In the genomic region with DNA sequence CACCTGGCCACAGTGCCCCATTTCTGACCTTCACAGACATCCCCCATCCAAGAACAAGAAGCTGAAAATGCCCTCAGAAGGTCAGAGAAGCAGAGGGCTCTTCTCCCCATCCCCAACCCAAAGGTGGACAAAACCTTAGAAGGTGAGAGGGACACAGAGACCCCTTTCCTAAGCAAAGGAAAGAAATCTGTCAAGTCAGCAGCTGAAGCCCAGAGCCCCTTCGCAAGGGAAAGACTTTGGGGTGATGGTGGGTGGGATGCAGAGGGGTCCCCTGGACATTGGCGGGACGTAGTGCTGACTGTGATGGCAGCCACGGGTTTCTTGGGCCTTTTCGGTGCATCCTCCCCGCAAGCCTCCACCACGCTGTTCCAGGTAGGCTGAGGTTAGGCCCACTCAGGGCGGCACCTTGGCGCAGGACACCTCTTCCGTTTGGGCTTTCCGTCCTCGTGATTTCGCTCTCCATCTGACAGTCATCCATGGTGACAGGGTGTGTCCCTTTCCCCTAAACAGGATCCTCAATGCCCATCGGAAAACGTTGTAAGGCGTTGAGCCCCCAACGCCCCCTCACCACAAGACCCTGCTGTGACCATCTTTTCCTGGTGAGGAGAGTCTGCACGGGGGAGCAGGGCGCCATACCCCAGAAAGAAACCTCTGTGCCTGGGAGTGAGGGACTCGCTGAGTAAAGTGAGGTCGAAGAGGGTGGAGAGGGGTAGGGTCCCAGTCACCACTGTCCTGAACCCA, we compare ENCODE assay signal across 8 cellular contexts. TPM values are rescaled to one million over a fixed set of nuclear protein-coding genes. Genes with fewer than 3 reads are reported as not detected.
A peak's percentile ranks its signal among the peaks of the same experiment; 100 is the strongest.
DNase-seq lines count a peak whose midpoint lies in the region; ATAC-seq and TF ChIP-seq lines count a peak whose summit lies in the region.

No MANE protein-coding gene starts in this region.

- H3K27ac Mint-ChIP-seq in CD4-positive, CD25-positive, alpha-beta regulatory T cell = peak overlapping the region in 2 of 3 donors; percentile 38 to 51
- no peak overlapping the region for H3K27ac Mint-ChIP-seq in natural killer cell treated with Interleukin-12 subunit alpha and Interleukin-12 subunit beta and Interleukin-15 and Interleukin-18, amount 100 ng/mL, for 72 hours

- peaks cover 4% of the 10 kb centered on the region for H3K27me3 Mint-ChIP-seq in CD4-positive, CD25-positive, alpha-beta regulatory T cell
- H3K27me3 Mint-ChIP-seq in natural killer cell treated with Interleukin-12 subunit alpha and Interleukin-12 subunit beta and Interleukin-15 and Interleukin-18, amount 100 ng/mL, for 72 hours = no peaks in the 10 kb centered on the region

- DNase-seq in CD4-positive, CD25-positive, alpha-beta regulatory T cell = no peak
- DNase-seq in coronary artery (ENCODE audit: low spot score) (no peak), HPDE6-E6E7 (ENCODE audit: extremely low spot score) (no peak), NCI-H2227 treated with DMSO at 0.1 percent for 48 hours (lab: John Stamatoyannopoulos, UW) (no peak)
- DNase-seq in natural killer cell treated with Interleukin-12 subunit alpha and Interleukin-12 subunit beta and Interleukin-15 and Interleukin-18, amount 100 ng/mL, for 72 hours (ENCODE audit: low spot score) = no peak
- no peak for DNase-seq in activated CD4-positive, CD25-positive, alpha-beta regulatory T cell treated with anti-CD3 and anti-CD28 coated beads, Interleukin-2, amount 50 U/mL, for 72 hours
- DNase-seq in stimulated activated CD4-positive, alpha-beta T cell treated with anti-CD3 and anti-CD28 coated beads, Interleukin-4, amount 100 ng/mL, for 4 hours = no peak

- H3K4me3 ChIP-seq in CD4-positive, CD25-positive, alpha-beta regulatory T cell (ENCODE audit: low read depth, low read length) = peak overlapping the region; percentile 51
- H3K4me3 ChIP-seq in HUES6 (ENCODE audit: low read depth, low read length) = peak overlapping the region; percentile 62
- H3K4me3 ChIP-seq in coronary artery = peak overlapping the region; percentile 66

- H3K4me3 Mint-ChIP-seq in CD4-positive, CD25-positive, alpha-beta regulatory T cell = peak overlapping the region; percentile 67 to 82 (median 70)
- H3K4me3 Mint-ChIP-seq in natural killer cell treated with Interleukin-12 subunit alpha and Interleukin-12 subunit beta and Interleukin-15 and Interleukin-18, amount 100 ng/mL, for 72 hours = peak overlapping the region; percentile 32

- TF ChIP-seq CTCF in coronary artery (IDR thresholded peaks at IDR 0.05) = no peak

- peak overlapping the region; percentile 35 for H3K9ac ChIP-seq in HUES6 (ENCODE audit: low read length)

- no peaks in the 10 kb centered on the region for H3K36me3 Mint-ChIP-seq in CD4-positive, CD25-positive, alpha-beta regulatory T cell
- H3K36me3 Mint-ChIP-seq in natural killer cell treated with Interleukin-12 subunit alpha and Interleukin-12 subunit beta and Interleukin-15 and Interleukin-18, amount 100 ng/mL, for 72 hours = no peaks in the 10 kb centered on the region

- no peaks in the 10 kb centered on the region for H3K27me3 ChIP-seq in CD4-positive, CD25-positive, alpha-beta regulatory T cell (ENCODE audit: control insufficient read depth, insufficient read depth, low read length)
- H3K27me3 ChIP-seq in HUES6 (ENCODE audit: control insufficient read depth, insufficient read depth, low read length) = peaks cover 17% of the 10 kb centered on the region

- H3K9me3 ChIP-seq in CD4-positive, CD25-positive, alpha-beta regulatory T cell (ENCODE audit: control insufficient read depth in 2 of 2, low read length in 2 of 2) = no peaks in the 10 kb centered on the region
- no peaks in the 10 kb centered on the region for H3K9me3 ChIP-seq in HUES6 (ENCODE audit: control insufficient read depth, insufficient read depth, low read depth, low read length)

- H3K4me1 ChIP-seq in CD4-positive, CD25-positive, alpha-beta regulatory T cell (ENCODE audit: control insufficient read depth, insufficient read depth, low read length, poor library complexity, severe bottlenecking) = peaks cover 26% of the 10 kb centered on the region
- peaks cover 15% of the 10 kb centered on the region for H3K4me1 ChIP-seq in HUES6 (ENCODE audit: control insufficient read depth, insufficient read depth, low read length)

- H3K9me3 Mint-ChIP-seq in CD4-positive, CD25-positive, alpha-beta regulatory T cell = no peaks in the 10 kb centered on the region
- H3K9me3 Mint-ChIP-seq in natural killer cell treated with Interleukin-12 subunit alpha and Interleukin-12 subunit beta and Interleukin-15 and Interleukin-18, amount 100 ng/mL, for 72 hours = no peaks in the 10 kb centered on the region

- H3K4me1 Mint-ChIP-seq in CD4-positive, CD25-positive, alpha-beta regulatory T cell = peaks cover 0 to 47% (median 16%) of the 10 kb centered on the region in 4 donors
- H3K4me1 Mint-ChIP-seq in natural killer cell treated with Interleukin-12 subunit alpha and Interleukin-12 subunit beta and Interleukin-15 and Interleukin-18, amount 100 ng/mL, for 72 hours (ENCODE audit: low read depth in 2 of 2) = peaks cover 7 to 13% of the 10 kb centered on the region in 2 donors

- no peak overlapping the region for H3K27ac ChIP-seq in CD4-positive, CD25-positive, alpha-beta regulatory T cell (ENCODE audit: insufficient read depth, low read length, poor library complexity, severe bottlenecking)
- H3K27ac ChIP-seq in HUES6 (ENCODE audit: low read depth, low read length) (no peak overlapping the region), coronary artery (peak overlapping the region; percentile 12 to 64)

- ATAC-seq in CD4-positive, CD25-positive, alpha-beta regulatory T cell (ENCODE audit: low read depth in 2 of 2) = peak in 1 of 2 donors; percentile 2
- no peak for ATAC-seq in natural killer cell treated with Interleukin-12 subunit alpha and Interleukin-12 subunit beta and Interleukin-15 and Interleukin-18, amount 100 ng/mL, for 72 hours

- H3K36me3 ChIP-seq in CD4-positive, CD25-positive, alpha-beta regulatory T cell (ENCODE audit: control insufficient read depth, insufficient read depth, low read length) = no peaks in the 10 kb centered on the region
- H3K36me3 ChIP-seq in HUES6 (ENCODE audit: control insufficient read depth, insufficient read depth, low read length) = no peaks in the 10 kb centered on the region

RNA-seq across cellular contexts. Expression of a gene that starts 10.7 kb away (rescaled TPM):
- total RNA-seq in CD4-positive, CD25-positive, alpha-beta regulatory T cell = 1.5 TPM
- polyA plus RNA-seq in CD4-positive, CD25-positive, alpha-beta regulatory T cell = 1 to 10 TPM; 1.1 to 2.8 (median 2.1) TPM
- total RNA-seq in natural killer cell treated with Interleukin-12 subunit alpha and Interleukin-12 subunit beta and Interleukin-15 and Interleukin-18, amount 100 ng/mL, for 72 hours = 1 to 10 TPM in 1 of 2 donors, under 1 TPM in 1; 0.24 to 1.1 TPM

RNA-seq across cellular contexts. Expression of a gene that starts 24.6 kb away (rescaled TPM):
- not detected for total RNA-seq in CD4-positive, CD25-positive, alpha-beta regulatory T cell
- polyA plus RNA-seq in CD4-positive, CD25-positive, alpha-beta regulatory T cell = under 1 TPM in 1 of 4 donors, not detected in 3; 0.38 TPM
- not detected for total RNA-seq in natural killer cell treated with Interleukin-12 subunit alpha and Interleukin-12 subunit beta and Interleukin-15 and Interleukin-18, amount 100 ng/mL, for 72 hours

RNA-seq across cellular contexts. Expression of a gene that starts 24.7 kb away (rescaled TPM):
- 104 TPM for total RNA-seq in CD4-positive, CD25-positive, alpha-beta regulatory T cell
- 100 to 1,000 TPM in 3 of 4 donors, 10 to 100 TPM in 1; 99.5 to 176 (median 127) TPM for polyA plus RNA-seq in CD4-positive, CD25-positive, alpha-beta regulatory T cell
- total RNA-seq in natural killer cell treated with Interleukin-12 subunit alpha and Interleukin-12 subunit beta and Interleukin-15 and Interleukin-18, amount 100 ng/mL, for 72 hours = 100 to 1,000 TPM in 1 of 2 donors, 10 to 100 TPM in 1; 94.2 to 124 TPM

RNA-seq across cellular contexts. Expression of a gene that starts 28.5 kb away (rescaled TPM):
- 62.4 TPM for total RNA-seq in CD4-positive, CD25-positive, alpha-beta regulatory T cell
- polyA plus RNA-seq in CD4-positive, CD25-positive, alpha-beta regulatory T cell = 10 to 100 TPM; 47.9 to 51.0 (median 49.3) TPM
- 100 to 1,000 TPM; 148 to 163 TPM for total RNA-seq in natural killer cell treated with Interleukin-12 subunit alpha and Interleukin-12 subunit beta and Interleukin-15 and Interleukin-18, amount 100 ng/mL, for 72 hours

RNA-seq across cellular contexts. Expression of a gene that starts 33.7 kb away (rescaled TPM):
- total RNA-seq in CD4-positive, CD25-positive, alpha-beta regulatory T cell = 38.0 TPM
- 1 to 10 TPM in 2 of 4 donors, under 1 TPM in 2; 0.69 to 1.8 (median 1.0) TPM for polyA plus RNA-seq in CD4-positive, CD25-positive, alpha-beta regulatory T cell
- 10 to 100 TPM; 39.0 to 54.1 TPM for total RNA-seq in natural killer cell treated with Interleukin-12 subunit alpha and Interleukin-12 subunit beta and Interleukin-15 and Interleukin-18, amount 100 ng/mL, for 72 hours

Comparison
In these comparisons a context has a peak if more than half of its experiments do, and no peak if none do; other contexts are left out.
1. H3K27ac ChIP-seq: peak in coronary artery (2 of 2); none in CD4-positive, CD25-positive, alpha-beta regulatory T cell (single experiment) and HUES6 (single experiment).
2. H3K27ac Mint-ChIP-seq: peak in CD4-positive, CD25-positive, alpha-beta regulatory T cell (2 of 3); none in natural killer cell treated with Interleukin-12 subunit alpha and Interleukin-12 subunit beta and Interleukin-15 and Interleukin-18, amount 100 ng/mL, for 72 hours (0 of 2).
3. Peak in every context shown above with its lines, with median percentiles within 50 percentile points of each other: H3K4me3 ChIP-seq.